Comparison of ENCODE assay signal across 1 cellular context in the genomic region with DNA sequence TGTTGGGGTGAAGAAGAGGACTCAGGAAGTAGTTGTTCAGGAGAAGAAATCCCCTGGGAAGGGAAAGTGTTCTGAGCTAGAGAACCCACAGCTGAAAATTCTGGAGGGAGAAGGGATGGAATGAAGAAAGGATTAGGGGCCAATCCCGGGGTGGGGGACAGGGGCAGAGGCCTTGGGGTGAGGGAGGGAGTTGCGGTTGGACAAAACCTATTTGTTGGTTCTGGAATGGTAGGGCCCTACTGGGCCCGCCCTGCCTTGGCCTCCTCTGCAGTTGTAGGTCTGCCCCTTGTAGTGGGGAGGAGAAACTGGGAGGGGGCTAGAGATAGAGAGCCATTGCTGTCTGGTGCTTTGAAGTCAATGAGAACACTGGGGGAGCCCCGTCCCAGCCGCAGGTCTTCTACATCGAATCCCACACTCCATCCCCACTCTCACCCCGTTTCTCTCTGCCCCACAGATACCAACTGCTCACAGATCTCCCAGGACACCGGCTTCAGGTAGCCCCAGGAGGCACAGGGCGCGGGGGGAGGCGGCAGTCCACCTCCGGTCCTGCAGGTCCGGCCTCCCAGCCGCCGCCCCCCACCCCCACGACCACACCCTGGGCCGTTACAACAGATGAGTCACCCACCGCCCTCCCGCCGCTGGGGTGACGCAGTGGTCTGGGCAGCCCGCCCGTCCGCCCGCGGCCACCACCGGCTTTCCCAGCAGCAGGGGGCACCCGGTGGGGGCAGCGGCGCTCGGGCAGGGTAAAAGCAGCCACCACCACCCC.
TF ChIP-seq lines count a peak whose summit lies in the region.

No MANE protein-coding gene starts in this region.

TF ChIP-seq in SK-N-SH, 30 proteins besides CTCF, POLR2A, EP300 and RAD21 (continued from another document):
- TF ChIP-seq, protein P1, sequence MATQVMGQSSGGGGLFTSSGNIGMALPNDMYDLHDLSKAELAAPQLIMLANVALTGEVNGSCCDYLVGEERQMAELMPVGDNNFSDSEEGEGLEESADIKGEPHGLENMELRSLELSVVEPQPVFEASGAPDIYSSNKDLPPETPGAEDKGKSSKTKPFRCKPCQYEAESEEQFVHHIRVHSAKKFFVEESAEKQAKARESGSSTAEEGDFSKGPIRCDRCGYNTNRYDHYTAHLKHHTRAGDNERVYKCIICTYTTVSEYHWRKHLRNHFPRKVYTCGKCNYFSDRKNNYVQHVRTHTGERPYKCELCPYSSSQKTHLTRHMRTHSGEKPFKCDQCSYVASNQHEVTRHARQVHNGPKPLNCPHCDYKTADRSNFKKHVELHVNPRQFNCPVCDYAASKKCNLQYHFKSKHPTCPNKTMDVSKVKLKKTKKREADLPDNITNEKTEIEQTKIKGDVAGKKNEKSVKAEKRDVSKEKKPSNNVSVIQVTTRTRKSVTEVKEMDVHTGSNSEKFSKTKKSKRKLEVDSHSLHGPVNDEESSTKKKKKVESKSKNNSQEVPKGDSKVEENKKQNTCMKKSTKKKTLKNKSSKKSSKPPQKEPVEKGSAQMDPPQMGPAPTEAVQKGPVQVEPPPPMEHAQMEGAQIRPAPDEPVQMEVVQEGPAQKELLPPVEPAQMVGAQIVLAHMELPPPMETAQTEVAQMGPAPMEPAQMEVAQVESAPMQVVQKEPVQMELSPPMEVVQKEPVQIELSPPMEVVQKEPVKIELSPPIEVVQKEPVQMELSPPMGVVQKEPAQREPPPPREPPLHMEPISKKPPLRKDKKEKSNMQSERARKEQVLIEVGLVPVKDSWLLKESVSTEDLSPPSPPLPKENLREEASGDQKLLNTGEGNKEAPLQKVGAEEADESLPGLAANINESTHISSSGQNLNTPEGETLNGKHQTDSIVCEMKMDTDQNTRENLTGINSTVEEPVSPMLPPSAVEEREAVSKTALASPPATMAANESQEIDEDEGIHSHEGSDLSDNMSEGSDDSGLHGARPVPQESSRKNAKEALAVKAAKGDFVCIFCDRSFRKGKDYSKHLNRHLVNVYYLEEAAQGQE (IDR thresholded peaks at IDR 0.05; ENCODE audit: low read depth, low read length) = peak; percentile 41; the same call in 1 of the 2 replicates
- TF ChIP-seq, protein P2, sequence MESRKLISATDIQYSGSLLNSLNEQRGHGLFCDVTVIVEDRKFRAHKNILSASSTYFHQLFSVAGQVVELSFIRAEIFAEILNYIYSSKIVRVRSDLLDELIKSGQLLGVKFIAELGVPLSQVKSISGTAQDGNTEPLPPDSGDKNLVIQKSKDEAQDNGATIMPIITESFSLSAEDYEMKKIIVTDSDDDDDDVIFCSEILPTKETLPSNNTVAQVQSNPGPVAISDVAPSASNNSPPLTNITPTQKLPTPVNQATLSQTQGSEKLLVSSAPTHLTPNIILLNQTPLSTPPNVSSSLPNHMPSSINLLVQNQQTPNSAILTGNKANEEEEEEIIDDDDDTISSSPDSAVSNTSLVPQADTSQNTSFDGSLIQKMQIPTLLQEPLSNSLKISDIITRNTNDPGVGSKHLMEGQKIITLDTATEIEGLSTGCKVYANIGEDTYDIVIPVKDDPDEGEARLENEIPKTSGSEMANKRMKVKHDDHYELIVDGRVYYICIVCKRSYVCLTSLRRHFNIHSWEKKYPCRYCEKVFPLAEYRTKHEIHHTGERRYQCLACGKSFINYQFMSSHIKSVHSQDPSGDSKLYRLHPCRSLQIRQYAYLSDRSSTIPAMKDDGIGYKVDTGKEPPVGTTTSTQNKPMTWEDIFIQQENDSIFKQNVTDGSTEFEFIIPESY (IDR thresholded peaks at IDR 0.05; ENCODE audit: borderline replicate concordance, low read depth) = no peak
- TF ChIP-seq, protein P3, sequence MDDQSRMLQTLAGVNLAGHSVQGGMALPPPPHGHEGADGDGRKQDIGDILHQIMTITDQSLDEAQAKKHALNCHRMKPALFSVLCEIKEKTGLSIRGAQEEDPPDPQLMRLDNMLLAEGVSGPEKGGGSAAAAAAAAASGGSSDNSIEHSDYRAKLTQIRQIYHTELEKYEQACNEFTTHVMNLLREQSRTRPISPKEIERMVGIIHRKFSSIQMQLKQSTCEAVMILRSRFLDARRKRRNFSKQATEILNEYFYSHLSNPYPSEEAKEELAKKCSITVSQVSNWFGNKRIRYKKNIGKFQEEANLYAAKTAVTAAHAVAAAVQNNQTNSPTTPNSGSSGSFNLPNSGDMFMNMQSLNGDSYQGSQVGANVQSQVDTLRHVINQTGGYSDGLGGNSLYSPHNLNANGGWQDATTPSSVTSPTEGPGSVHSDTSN (IDR thresholded peaks at IDR 0.05) = 0 out of 2 replicates have a peak, but pooled peaks have one; percentile 49
- no peak for TF ChIP-seq ELF1 (IDR thresholded peaks at IDR 0.05)
- TF ChIP-seq POLR2AphosphoS5 (IDR thresholded peaks at IDR 0.05; ENCODE audit: low read depth, low read length) = no peak
- no peak for TF ChIP-seq RFX5 (IDR thresholded peaks at IDR 0.05; ENCODE audit: low read length)
- no peak for TF ChIP-seq NRF1 (IDR thresholded peaks at IDR 0.05; ENCODE audit: low read depth, low read length)
- no peak for TF ChIP-seq GABPA (IDR thresholded peaks at IDR 0.05; ENCODE audit: low read depth)
- TF ChIP-seq FOXJ3 (CRISPR knock-in tag; IDR thresholded peaks at IDR 0.05) = no peak
- TF ChIP-seq SMC3 (IDR thresholded peaks at IDR 0.05; ENCODE audit: low read depth, low read length) = no peak
- 0 out of 2 replicates have a peak, but pooled peaks have one; percentile 28 for TF ChIP-seq TAF1 (IDR thresholded peaks at IDR 0.05; ENCODE audit: borderline replicate concordance, low read depth, low read length)
- no peak for TF ChIP-seq YY1 (IDR thresholded peaks at IDR 0.05; ENCODE audit: low read depth)
- TF ChIP-seq EZH2phosphoT487 (IDR thresholded peaks at IDR 0.05; ENCODE audit: borderline replicate concordance, low read depth) = no peak
- no peak for TF ChIP-seq USF2 (IDR thresholded peaks at IDR 0.05; ENCODE audit: borderline replicate concordance, low read depth, low read length)
- TF ChIP-seq RXRA (IDR thresholded peaks at IDR 0.05; ENCODE audit: borderline replicate concordance, low read depth) = peak; percentile 82
- peak; percentile 72; the same call in 1 of the 2 replicates for TF ChIP-seq SIN3A (IDR thresholded peaks at IDR 0.05; ENCODE audit: borderline replicate concordance, low read depth, low read length)
- TF ChIP-seq, protein P4, sequence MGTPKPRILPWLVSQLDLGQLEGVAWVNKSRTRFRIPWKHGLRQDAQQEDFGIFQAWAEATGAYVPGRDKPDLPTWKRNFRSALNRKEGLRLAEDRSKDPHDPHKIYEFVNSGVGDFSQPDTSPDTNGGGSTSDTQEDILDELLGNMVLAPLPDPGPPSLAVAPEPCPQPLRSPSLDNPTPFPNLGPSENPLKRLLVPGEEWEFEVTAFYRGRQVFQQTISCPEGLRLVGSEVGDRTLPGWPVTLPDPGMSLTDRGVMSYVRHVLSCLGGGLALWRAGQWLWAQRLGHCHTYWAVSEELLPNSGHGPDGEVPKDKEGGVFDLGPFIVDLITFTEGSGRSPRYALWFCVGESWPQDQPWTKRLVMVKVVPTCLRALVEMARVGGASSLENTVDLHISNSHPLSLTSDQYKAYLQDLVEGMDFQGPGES (IDR thresholded peaks at IDR 0.05; ENCODE audit: low read depth, low read length) = no peak
- TF ChIP-seq FOSL2 (IDR thresholded peaks at IDR 0.05; ENCODE audit: borderline replicate concordance, low read depth) = peak; percentile 97
- TF ChIP-seq MXI1 (IDR thresholded peaks at IDR 0.05; ENCODE audit: low read depth, low read length) = no peak
- TF ChIP-seq FOXM1 (IDR thresholded peaks at IDR 0.05; ENCODE audit: low read depth) = peak; percentile 87
- TF ChIP-seq NFIC (IDR thresholded peaks at IDR 0.05; ENCODE audit: borderline replicate concordance) = peak; percentile 89
- peak; percentile 46; the same call in 1 of the 2 replicates for TF ChIP-seq MEF2A (IDR thresholded peaks at IDR 0.05; ENCODE audit: borderline replicate concordance, low read depth)
- TF ChIP-seq TEAD4 (IDR thresholded peaks at IDR 0.05; ENCODE audit: borderline replicate concordance, insufficient read depth) = 0 out of 2 replicates have a peak, but pooled peaks have one; percentile 38
- TF ChIP-seq CHD2 (IDR thresholded peaks at IDR 0.05; ENCODE audit: low read length, partially characterized antibody) = no peak
- TF ChIP-seq TCF12 (IDR thresholded peaks at IDR 0.05) = peak; percentile 69
- TF ChIP-seq RCOR1 (IDR thresholded peaks at IDR 0.05; ENCODE audit: low read length) = no peak
- no peak for TF ChIP-seq MAX (IDR thresholded peaks at IDR 0.05; ENCODE audit: low read depth)
- no peak for TF ChIP-seq USF1 (IDR thresholded peaks at IDR 0.05; ENCODE audit: borderline replicate concordance, low read depth)
- peak; percentile 88 for TF ChIP-seq JUND (IDR thresholded peaks at IDR 0.05)
